8 cellular contexts compared by ENCODE assay signal in the genomic region with DNA sequence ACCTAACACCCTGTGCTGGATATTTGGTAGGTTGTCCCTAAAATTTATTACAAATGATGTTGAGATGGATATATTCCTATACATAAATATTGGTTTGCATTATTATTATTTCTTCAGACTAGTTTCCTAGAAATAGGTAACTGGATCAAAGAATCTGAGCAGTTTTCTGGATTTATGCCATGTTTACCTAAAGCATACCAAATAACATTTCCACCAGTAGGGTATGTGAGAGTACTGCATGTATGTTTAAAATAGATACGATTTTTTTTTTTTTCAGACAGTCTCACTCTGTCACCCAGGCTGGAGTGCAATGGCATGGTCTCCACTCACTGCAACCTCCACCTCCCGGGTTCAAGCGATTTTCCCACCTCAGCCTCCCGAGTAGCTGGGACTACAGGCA.
DNase-seq lines count a peak whose midpoint lies in the region; ATAC-seq and TF ChIP-seq lines count a peak whose summit lies in the region.
"Not testable (repeated sequence)": the region's sequence is repeated elsewhere in the genome, so short reads cannot be mapped to it uniquely, and the experiment has no call there.

No MANE protein-coding gene starts in this region.

- not testable (repeated sequence) for H2BK20ac ChIP-seq in IMR-90 (ENCODE audit: low read depth, low read length)

- not testable (repeated sequence) for H4K8ac ChIP-seq in IMR-90 (ENCODE audit: low read depth in 2 of 2, low read length in 2 of 2)

- not testable (repeated sequence) for H3K18ac ChIP-seq in IMR-90 (ENCODE audit: low read depth, low read length)

- not testable (repeated sequence) for H2AFZ ChIP-seq in IMR-90 (replicated peaks; ENCODE audit: low read length, poor library complexity); PC-3 (ENCODE audit: low read length)

- not testable (repeated sequence) for H3K36me3 Mint-ChIP-seq in neural crest cell (ENCODE audit: low read depth)
- H3K36me3 Mint-ChIP-seq in type B pancreatic cell: peaks cover 18% of the 10 kb centered on the region

- H3F3A ChIP-seq in PC-3 (ENCODE audit: low read length, unreplicated experiment): not testable (repeated sequence)

- H3K9me1 ChIP-seq in IMR-90 (ENCODE audit: insufficient read depth, low read length): peaks cover 16% of the 10 kb centered on the region

- H3K27me3 ChIP-seq in IMR-90 (ENCODE audit: control insufficient read depth, insufficient read depth, low read length); PC-3 (ENCODE audit: low read length): not testable (repeated sequence)

- peak; percentile 50 for DNase-seq in ELR (ENCODE audit: low read depth)
- peak; percentile 52 for DNase-seq in IMR-90
- peak; percentile 55 for DNase-seq in PC-3
- not testable (repeated sequence) for DNase-seq in epithelial cell of prostate (ENCODE audit: low read depth, low spot score); neural crest cell (ENCODE audit: low read depth, low spot score); type B pancreatic cell (ENCODE audit: extremely low spot score, unreplicated experiment)

- ATAC-seq in IMR-90 (ENCODE audit: low read depth) (0 out of 2 replicates have a peak, but pooled peaks have one; percentile 35), PC-3 (0 out of 2 replicates have a peak, but pooled peaks have one; percentile 22)

- not testable (repeated sequence) for H2BK5ac ChIP-seq in IMR-90 (ENCODE audit: low read depth, low read length, poor library complexity, severe bottlenecking)

- not testable (repeated sequence) for H2BK120ac ChIP-seq in IMR-90 (ENCODE audit: low read depth, low read length)

- H3K4me2 ChIP-seq in IMR-90 (ENCODE audit: low read depth, low read length); PC-3 (ENCODE audit: low read length): not testable (repeated sequence)

- H3K79me2 ChIP-seq in PC-3 (ENCODE audit: low read length): peaks cover 19% of the 10 kb centered on the region; the same call in 1 of the 2 replicates

- not testable (repeated sequence) for TF ChIP-seq POLR2A in IMR-90 (IDR thresholded peaks at IDR 0.05; ENCODE audit: low read depth, low read length)

- not testable (repeated sequence) for BruUV-seq in IMR-90 (replicated peaks; lab: Mats Ljungman, UMichigan); PC-3 (replicated peaks; lab: Mats Ljungman, UMichigan)

- H3K9me3 ChIP-seq in IMR-90 (ENCODE audit: control insufficient read depth, insufficient read depth, low read length); PC-3 (ENCODE audit: low read length): not testable (repeated sequence)

- H3K27ac Mint-ChIP-seq in neural crest cell (ENCODE audit: unreplicated experiment); type B pancreatic cell: not testable (repeated sequence)

- CTCF ChIA-PET in IMR-90 (lab: Yijun Ruan, JAX); PC-3 (lab: Charles Lee): not testable (repeated sequence)

- not testable (repeated sequence) for H3K9ac ChIP-seq in IMR-90 (ENCODE audit: low read depth, low read length); PC-3 (ENCODE audit: low read length)

- WGBS in IMR-90 (ENCODE audit: extremely low coverage in 2 of 2, insufficient read length in 1 of 2), 2 experiments: no CpG with 5 or more reads among the region's 4 CpGs

- POLR2A ChIA-PET in IMR-90 (lab: Charles Lee; ENCODE audit: unreplicated experiment); PC-3 (lab: Charles Lee; ENCODE audit: unreplicated experiment): not testable (repeated sequence)

- not testable (repeated sequence) for H3K56ac ChIP-seq in IMR-90 (ENCODE audit: extremely low read depth, insufficient read depth, low read length)

- not testable (repeated sequence) for H3K4me3 Mint-ChIP-seq in neural crest cell, type B pancreatic cell

- peaks cover 21 to 47% of the 10 kb centered on the region in 2 experiments for H3K79me1 ChIP-seq in IMR-90 (ENCODE audit: low read depth in 1 of 2, low read length in 2 of 2)

- not testable (repeated sequence) for H3K23ac ChIP-seq in IMR-90 (ENCODE audit: low read depth, low read length)

- not testable (repeated sequence) for TF ChIP-seq RAD21 in IMR-90 (IDR thresholded peaks at IDR 0.05; ENCODE audit: low read length)

- not testable (repeated sequence) for H3K9me2 ChIP-seq in PC-3 (replicated peaks; ENCODE audit: low read length)

- not testable (repeated sequence) for H2AK5ac ChIP-seq in IMR-90 (ENCODE audit: low read depth, low read length)

- dilution Hi-C loops in IMR-90 (cut with HindIII; ENCODE audit: low sequenced_read_pairs, unreplicated experiment): not testable (repeated sequence)

- in situ Hi-C loops in IMR-90 (cut with MboI; ENCODE audit: low sequenced_read_pairs): not testable (repeated sequence)

- H2BK15ac ChIP-seq in IMR-90 (ENCODE audit: low read depth, low read length): not testable (repeated sequence)

- H4K20me1 ChIP-seq in IMR-90 (ENCODE audit: insufficient read depth, low read length): peaks cover 33% of the 10 kb centered on the region
- H4K20me1 ChIP-seq in PC-3 (ENCODE audit: low read length): not testable (repeated sequence)

- not testable (repeated sequence) for H4K5ac ChIP-seq in IMR-90 (ENCODE audit: low read depth, low read length)

- H3K4me1 ChIP-seq in IMR-90 (ENCODE audit: control insufficient read depth, insufficient read depth, low read length); PC-3 (ENCODE audit: insufficient read depth, low read length): not testable (repeated sequence)

- H3K36me3 ChIP-seq in IMR-90 (ENCODE audit: control insufficient read depth, insufficient read depth, low read length): peaks cover 47% of the 10 kb centered on the region
- H3K36me3 ChIP-seq in PC-3 (ENCODE audit: low read depth, low read length): not testable (repeated sequence)

- not testable (repeated sequence) for H3K4me1 Mint-ChIP-seq in neural crest cell; type B pancreatic cell (ENCODE audit: unreplicated experiment)

- not testable (repeated sequence) for TF ChIP-seq CTCF in 22Rv1 (IDR thresholded peaks at IDR 0.05); PC-3 (conservative IDR thresholded peaks at IDR 0.05; ENCODE audit: low read depth, low read length)
- TF ChIP-seq CTCF in IMR-90 (conservative IDR thresholded peaks at IDR 0.05; ENCODE audit: low read depth, low read length) (peak; percentile 27; the same call in 1 of the 2 replicates), VCaP (conservative IDR thresholded peaks at IDR 0.05) (peak; percentile 29), neural crest cell (conservative IDR thresholded peaks at IDR 0.05) (peak; percentile 21), type B pancreatic cell (conservative IDR thresholded peaks at IDR 0.05) (peak; percentile 36)

- not testable (repeated sequence) for H3K27me3 Mint-ChIP-seq in neural crest cell (ENCODE audit: low read depth); type B pancreatic cell

- H4K91ac ChIP-seq in IMR-90 (ENCODE audit: insufficient read depth, low read depth, low read length): not testable (repeated sequence)

- H3K27ac ChIP-seq in 22Rv1 (peak overlapping the region; percentile 2; the same call in 1 of the 2 replicates), epithelial cell of prostate (peak overlapping the region; percentile 93)
- H3K27ac ChIP-seq in IMR-90 (ENCODE audit: insufficient read depth, low read length); PC-3 (ENCODE audit: low read length); VCaP: not testable (repeated sequence)

- not testable (repeated sequence) for H2AK9ac ChIP-seq in IMR-90 (replicated peaks; ENCODE audit: low read depth, low read length, poor library complexity)

- not testable (repeated sequence) for H3K14ac ChIP-seq in IMR-90 (replicated peaks; ENCODE audit: low read depth, low read length)

- H3K9me3 Mint-ChIP-seq in neural crest cell, type B pancreatic cell: not testable (repeated sequence)

- not testable (repeated sequence) for H3K4ac ChIP-seq in IMR-90 (ENCODE audit: low read depth, low read length)

- intact Hi-C loops in IMR-90 (cut with micrococcal nuclease); PC-3 (cut with micrococcal nuclease): not testable (repeated sequence)

- H3K4me3 ChIP-seq in IMR-90 (ENCODE audit: insufficient read depth, low read depth, low read length); PC-3 (ENCODE audit: low read length): not testable (repeated sequence)
